Comparison of ENCODE assay signal across 9 cellular contexts in the genomic region with DNA sequence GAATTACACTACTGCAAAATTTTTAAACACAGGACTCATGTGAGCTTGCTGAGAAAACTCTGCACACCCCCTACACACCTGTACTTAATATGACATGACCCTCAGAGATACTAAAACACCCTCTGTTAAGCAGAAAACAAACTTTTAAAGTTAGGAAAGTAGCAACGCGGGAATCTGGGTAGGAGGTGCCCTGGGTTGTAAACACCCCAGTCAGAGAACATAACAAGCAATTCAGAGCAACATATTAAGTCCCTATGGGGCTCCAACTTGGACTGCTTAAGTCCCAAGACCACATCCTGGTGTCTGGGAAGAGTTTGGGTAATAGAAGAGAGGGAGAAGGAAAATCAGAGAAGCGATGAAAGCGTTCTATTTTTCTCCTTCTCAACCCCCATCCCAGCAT. TPM values are rescaled to one million over a fixed set of nuclear protein-coding genes. Genes with fewer than 3 reads are reported as not detected.
DNase-seq lines count a peak whose midpoint lies in the region; ATAC-seq, FAIRE-seq and TF ChIP-seq lines count a peak whose summit lies in the region.
"Had no signal": no experiment of that assay in that cellular context is flagged by ENCODE, and none has a peak within 500 bp of the region (broad histone marks: within the 10 kb centered on the region; RNA-seq: fewer than 3 reads in every experiment).

No MANE protein-coding gene starts in this region.

- peak overlapping the region; percentile 3 to 91; a peak in 2 of 4 replicates for H3K27ac ChIP-seq in SK-N-SH (ENCODE audit: low read depth in 2 of 2, low read length in 1 of 2)
- peak overlapping the region; percentile 97 for H3K27ac ChIP-seq in keratinocyte (ENCODE audit: control insufficient read depth, insufficient read depth, low read length)
- H3K27ac ChIP-seq in suprapubic skin: peak overlapping the region; percentile 94

- no peaks in the 10 kb centered on the region for H3K27me3 Mint-ChIP-seq in activated naive CD8-positive, alpha-beta T cell

- H3K4me3 Mint-ChIP-seq in activated naive CD8-positive, alpha-beta T cell: peak overlapping the region; percentile 100

- FAIRE-seq in keratinocyte (lab: Jason Lieb, UNC): no peak

- H3K4me2 ChIP-seq in SK-N-SH (peak overlapping the region; percentile 91), keratinocyte (ENCODE audit: control insufficient read depth, extremely low read depth, insufficient read depth, low read depth, low read length) (peak overlapping the region; percentile 91)

- H3K9me3 ChIP-seq in SK-N-SH: no peaks in the 10 kb centered on the region
- no peaks in the 10 kb centered on the region for H3K9me3 ChIP-seq in keratinocyte (ENCODE audit: control insufficient read depth, low read depth, low read length)
- H3K9me3 ChIP-seq in suprapubic skin: no peaks in the 10 kb centered on the region

- peaks cover 55% of the 10 kb centered on the region for H3K4me1 Mint-ChIP-seq in activated naive CD8-positive, alpha-beta T cell (ENCODE audit: low read depth)

- DNase-seq in SK-N-SH (no peak), keratinocyte (ENCODE audit: low read depth, low spot score) (no peak), suprapubic skin (ENCODE audit: low spot score in 2 of 2) (no peak), NCI-H146 treated with DMSO at 0.1 percent for 48 hours (lab: John Stamatoyannopoulos, UW; ENCODE audit: unreplicated experiment) (no peak)
- DNase-seq: activated CD4-positive, alpha-beta T cell treated with anti-CD3 and anti-CD28 coated beads for 4 hours had no signal

- POLR2A ChIA-PET in SK-N-SH (lab: Yijun Ruan, JAX): interaction anchor here (1.2 kb wide), 1 partner anchor 50 kb away, joined by 4 read pairs; no protein-coding TSS in a partner anchor

- peaks cover 5% of the 10 kb centered on the region; the same call in 1 of the 2 replicates for H4K20me1 ChIP-seq in SK-N-SH (ENCODE audit: insufficient read depth)
- H4K20me1 ChIP-seq in keratinocyte (ENCODE audit: control insufficient read depth, extremely low read depth, insufficient read depth, low read length): no peaks in the 10 kb centered on the region

- H3K9me3 Mint-ChIP-seq in activated naive CD8-positive, alpha-beta T cell (ENCODE audit: low read depth): no peaks in the 10 kb centered on the region

- TF ChIP-seq CTCF in SK-N-SH (IDR thresholded peaks at IDR 0.05): no peak
- TF ChIP-seq CTCF in keratinocyte (optimal IDR thresholded peaks at IDR 0.05 in 1 of 3, IDR thresholded peaks at IDR 0.05 in 1 of 3, conservative IDR thresholded peaks at IDR 0.05 in 1 of 3; ENCODE audit: extremely low read depth in 1 of 3, insufficient read depth in 2 of 3, low read length in 3 of 3): no peak
- TF ChIP-seq CTCF in suprapubic skin (IDR thresholded peaks at IDR 0.05): no peak

- peak overlapping the region; percentile 98 for H3K27ac Mint-ChIP-seq in activated naive CD8-positive, alpha-beta T cell

- H3K9me2 ChIP-seq in SK-N-SH: no peaks in the 10 kb centered on the region

- no peaks in the 10 kb centered on the region for H3K27me3 ChIP-seq in SK-N-SH (ENCODE audit: insufficient read depth)
- no peaks in the 10 kb centered on the region for H3K27me3 ChIP-seq in keratinocyte (ENCODE audit: control insufficient read depth, extremely low read depth, insufficient read depth, low read length)
- no peaks in the 10 kb centered on the region for H3K27me3 ChIP-seq in suprapubic skin

- no peaks in the 10 kb centered on the region for H3F3A ChIP-seq in SK-N-SH (replicated peaks; ENCODE audit: insufficient read depth)

- peak overlapping the region; percentile 75 to 77 for H3K4me3 ChIP-seq in SK-N-SH (ENCODE audit: low read depth in 2 of 2, low read length in 1 of 2)
- peak overlapping the region; percentile 58 to 94 (median 92) for H3K4me3 ChIP-seq in keratinocyte (ENCODE audit: control insufficient read depth in 2 of 3, extremely low read depth in 1 of 3, insufficient read depth in 2 of 3, low read depth in 1 of 3, low read length in 3 of 3)
- H3K4me3 ChIP-seq in suprapubic skin: peak overlapping the region; percentile 63

- no peaks in the 10 kb centered on the region for H3K36me3 ChIP-seq in SK-N-SH (replicated peaks in 1 of 2; ENCODE audit: control insufficient read depth in 1 of 2, insufficient read depth in 2 of 2, low read length in 1 of 2)
- no peaks in the 10 kb centered on the region for H3K36me3 ChIP-seq in keratinocyte (ENCODE audit: control insufficient read depth in 2 of 2, extremely low read depth in 1 of 2, insufficient read depth in 2 of 2, low read length in 2 of 2)
- no peaks in the 10 kb centered on the region for H3K36me3 ChIP-seq in suprapubic skin

- TF ChIP-seq RAD21 in SK-N-SH (IDR thresholded peaks at IDR 0.05; ENCODE audit: low read length): no peak

- TF ChIP-seq POLR2A in suprapubic skin (IDR thresholded peaks at IDR 0.05): no peak

- dilution Hi-C loops in keratinocyte (cut with MboI; ENCODE audit: extremely low pct_ligation_motif_present, low sequenced_read_pairs): no loop called here

- H2AFZ ChIP-seq in SK-N-SH (ENCODE audit: low read depth) (no peak overlapping the region), keratinocyte (ENCODE audit: control insufficient read depth, low read length) (no peak overlapping the region)

- H3K4me1 ChIP-seq in SK-N-SH (ENCODE audit: control insufficient read depth in 1 of 2, insufficient read depth in 2 of 2, low read depth in 1 of 2, low read length in 1 of 2) (peaks cover 5% of the 10 kb centered on the region in 2 experiments; a peak in 3 of 4 replicates), keratinocyte (ENCODE audit: control insufficient read depth, extremely low read depth, insufficient read depth, low read length) (peaks cover 26% of the 10 kb centered on the region), suprapubic skin (peaks cover 38% of the 10 kb centered on the region)

- no peak for ATAC-seq in SK-N-SH treated with all-trans-retinoic acid at 6 μM for 48 hours
- ATAC-seq in GM21423 (IDR thresholded peaks at IDR 0.05; ENCODE audit: unreplicated experiment): no peak
- ATAC-seq in GM18909 (IDR thresholded peaks at IDR 0.05; ENCODE audit: poor library complexity, unreplicated experiment): no peak

- peaks cover 57% of the 10 kb centered on the region for H3K79me2 ChIP-seq in SK-N-SH (ENCODE audit: insufficient read depth)
- peaks cover 55% of the 10 kb centered on the region for H3K79me2 ChIP-seq in keratinocyte (ENCODE audit: control insufficient read depth, insufficient read depth, low read length)

- H3K9me1 ChIP-seq in keratinocyte (ENCODE audit: control insufficient read depth, extremely low read depth, insufficient read depth, low read length): no peaks in the 10 kb centered on the region

- CTCF ChIA-PET in SK-N-SH (lab: Yijun Ruan, JAX): interaction anchor here (1.2 to 2.5 kb wide), 4 partner anchors 9 to 119 kb away, joined by 3 to 8 read pairs (median 6); partner anchors contain the start of gene ATP5MC2

- H3K9ac ChIP-seq in SK-N-SH (peak overlapping the region; percentile 90), keratinocyte (ENCODE audit: control insufficient read depth, extremely low read depth, insufficient read depth, low read length) (peak overlapping the region; percentile 99)

- WGBS in SK-N-SH (ENCODE audit: low lambda C conversion rate): 53% methylated on average over 4 of the region's 4 CpGs
- 20% methylated on average over 4 of the region's 4 CpGs for WGBS in suprapubic skin

- H3K36me3 Mint-ChIP-seq in activated naive CD8-positive, alpha-beta T cell: peaks cover 2% of the 10 kb centered on the region

- TF ChIP-seq EP300 in SK-N-SH (IDR thresholded peaks at IDR 0.05; ENCODE audit: borderline replicate concordance in 1 of 2, low read depth in 1 of 2, low read length in 1 of 2): no peak
- no peak for TF ChIP-seq EP300 in suprapubic skin (IDR thresholded peaks at IDR 0.05)

TF ChIP-seq in SK-N-SH, 30 proteins besides CTCF, POLR2A, EP300 and RAD21 (continues in another document):
- TF ChIP-seq MXI1 (IDR thresholded peaks at IDR 0.05; ENCODE audit: low read depth, low read length): no peak
- TF ChIP-seq GABPA (IDR thresholded peaks at IDR 0.05; ENCODE audit: low read depth): no peak

TF ChIP-seq in SK-N-SH treated with all-trans-retinoic acid at 6 μM for 48 hours, 23 proteins besides CTCF, POLR2A, EP300 and RAD21 (continues in another document):
- TF ChIP-seq ZNF8 (CRISPR knock-in tag; IDR thresholded peaks at IDR 0.05) (no peak), OSR1 (CRISPR knock-in tag; IDR thresholded peaks at IDR 0.05) (no peak), RARB (CRISPR knock-in tag; IDR thresholded peaks at IDR 0.05) (no peak), TOX (CRISPR knock-in tag; IDR thresholded peaks at IDR 0.05; ENCODE audit: borderline replicate concordance) (no peak), PPARA (CRISPR knock-in tag; IDR thresholded peaks at IDR 0.05; ENCODE audit: borderline replicate concordance) (no peak), BACH2 (CRISPR knock-in tag; IDR thresholded peaks at IDR 0.05; ENCODE audit: borderline replicate concordance) (no peak)

RNA-seq across cellular contexts. Expression of gene ATF7, which starts 1.2 kb away (rescaled TPM):
- polyA plus RNA-seq in SK-N-SH (2012; rRNA removed) (12.8 and 17.3 TPM in 2 replicates), keratinocyte (12.9 to 18.0 TPM (median 16.3 TPM) in 3 replicates)
- polyA plus RNA-seq in SK-N-SH (2012; cell fraction: cytosol; rRNA removed): 10.6 and 10.9 TPM in 2 replicates
- polyA plus RNA-seq in SK-N-SH (2012; cell fraction: nucleus; rRNA removed): 24.9 and 25.3 TPM in 2 replicates
- polyA plus RNA-seq in keratinocyte (2011; ENCODE audit: low read depth): 12.9 TPM
- 12.4 and 19.6 TPM in 2 replicates for polyA plus RNA-seq in keratinocyte (2011; cell fraction: cytosol; rRNA removed)
- 32.8 and 33.5 TPM in 2 replicates for polyA plus RNA-seq in keratinocyte (2011; cell fraction: nucleus; rRNA removed)
- 10.3 and 14.5 TPM in 2 replicates for polyA plus RNA-seq in keratinocyte (2012; ENCODE audit: low replicate concordance)
- 19.0 to 43.0 TPM (median 28.8 TPM) in 3 replicates for polyA minus RNA-seq in keratinocyte
- polyA minus RNA-seq in keratinocyte (2011; cell fraction: cytosol; rRNA and poly(A)+ RNA removed): 23.6 TPM
- 14.2 and 31.1 TPM in 2 replicates for polyA minus RNA-seq in keratinocyte (2011; cell fraction: nucleus; rRNA and poly(A)+ RNA removed)
- total RNA-seq in suprapubic skin: 10 to 100 TPM; 26.7 to 60.7 (median 40.5) TPM

RNA-seq across cellular contexts. Expression of gene ATP5MC2, which starts 50.9 kb away (rescaled TPM):
- polyA plus RNA-seq in SK-N-SH (2012; rRNA removed) (309 and 319 TPM in 2 replicates), keratinocyte (138 to 236 TPM (median 205 TPM) in 3 replicates)
- polyA plus RNA-seq in SK-N-SH (2012; cell fraction: cytosol; rRNA removed): 231 and 288 TPM in 2 replicates
- polyA plus RNA-seq in SK-N-SH (2012; cell fraction: nucleus; rRNA removed): 116 and 117 TPM in 2 replicates
- polyA plus RNA-seq in keratinocyte (2011; ENCODE audit: low read depth): 13.2 TPM
- polyA plus RNA-seq in keratinocyte (2011; cell fraction: cytosol; rRNA removed): 194 and 211 TPM in 2 replicates
- polyA plus RNA-seq in keratinocyte (2011; cell fraction: nucleus; rRNA removed): 77.1 and 77.5 TPM in 2 replicates
- polyA plus RNA-seq in keratinocyte (2012; ENCODE audit: low replicate concordance): 255 and 338 TPM in 2 replicates
- 333 to 630 TPM (median 388 TPM) in 3 replicates for polyA minus RNA-seq in keratinocyte
- polyA minus RNA-seq in keratinocyte (2011; cell fraction: cytosol; rRNA and poly(A)+ RNA removed): 188 TPM
- polyA minus RNA-seq in keratinocyte (2011; cell fraction: nucleus; rRNA and poly(A)+ RNA removed): 57.5 and 60.0 TPM in 2 replicates
- 100 to 1,000 TPM; 232 to 381 (median 315) TPM for total RNA-seq in suprapubic skin

Comparison
In these comparisons a context has a peak if more than half of its experiments do, and no peak if none do; other contexts are left out.
1. H3K27ac ChIP-seq: peak in every context shown above with its lines; median percentile 97 in keratinocyte; 94 in suprapubic skin; 47 in SK-N-SH.